ENCODE assay signal across 1 cellular context in the genomic region with DNA sequence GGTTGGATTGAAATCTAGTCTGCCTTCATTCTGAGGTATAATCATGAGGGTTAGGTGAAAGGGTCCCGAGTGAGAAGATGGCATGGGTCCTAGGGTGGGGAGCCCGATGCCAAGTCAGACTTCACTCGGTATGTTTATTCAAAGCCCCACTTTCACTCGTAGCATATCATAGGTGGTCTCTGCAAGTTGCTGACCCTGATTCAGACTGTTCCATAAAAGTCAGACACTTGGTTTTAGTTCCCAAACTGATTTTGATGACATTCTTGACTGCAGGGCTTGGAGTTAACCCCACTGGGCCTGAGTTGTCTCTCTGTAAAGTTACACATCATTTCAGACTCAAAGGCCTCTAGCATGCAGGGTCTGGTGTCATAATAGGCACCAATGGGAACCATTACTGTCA.
TF ChIP-seq lines count a peak whose summit lies in the region.

No MANE protein-coding gene starts in this region.

TF ChIP-seq in HepG2, 621 proteins besides CTCF, POLR2A, EP300 and RAD21:
- no peak for TF ChIP-seq NFRKB (IDR thresholded peaks at IDR 0.05)
- TF ChIP-seq, protein P1, sequence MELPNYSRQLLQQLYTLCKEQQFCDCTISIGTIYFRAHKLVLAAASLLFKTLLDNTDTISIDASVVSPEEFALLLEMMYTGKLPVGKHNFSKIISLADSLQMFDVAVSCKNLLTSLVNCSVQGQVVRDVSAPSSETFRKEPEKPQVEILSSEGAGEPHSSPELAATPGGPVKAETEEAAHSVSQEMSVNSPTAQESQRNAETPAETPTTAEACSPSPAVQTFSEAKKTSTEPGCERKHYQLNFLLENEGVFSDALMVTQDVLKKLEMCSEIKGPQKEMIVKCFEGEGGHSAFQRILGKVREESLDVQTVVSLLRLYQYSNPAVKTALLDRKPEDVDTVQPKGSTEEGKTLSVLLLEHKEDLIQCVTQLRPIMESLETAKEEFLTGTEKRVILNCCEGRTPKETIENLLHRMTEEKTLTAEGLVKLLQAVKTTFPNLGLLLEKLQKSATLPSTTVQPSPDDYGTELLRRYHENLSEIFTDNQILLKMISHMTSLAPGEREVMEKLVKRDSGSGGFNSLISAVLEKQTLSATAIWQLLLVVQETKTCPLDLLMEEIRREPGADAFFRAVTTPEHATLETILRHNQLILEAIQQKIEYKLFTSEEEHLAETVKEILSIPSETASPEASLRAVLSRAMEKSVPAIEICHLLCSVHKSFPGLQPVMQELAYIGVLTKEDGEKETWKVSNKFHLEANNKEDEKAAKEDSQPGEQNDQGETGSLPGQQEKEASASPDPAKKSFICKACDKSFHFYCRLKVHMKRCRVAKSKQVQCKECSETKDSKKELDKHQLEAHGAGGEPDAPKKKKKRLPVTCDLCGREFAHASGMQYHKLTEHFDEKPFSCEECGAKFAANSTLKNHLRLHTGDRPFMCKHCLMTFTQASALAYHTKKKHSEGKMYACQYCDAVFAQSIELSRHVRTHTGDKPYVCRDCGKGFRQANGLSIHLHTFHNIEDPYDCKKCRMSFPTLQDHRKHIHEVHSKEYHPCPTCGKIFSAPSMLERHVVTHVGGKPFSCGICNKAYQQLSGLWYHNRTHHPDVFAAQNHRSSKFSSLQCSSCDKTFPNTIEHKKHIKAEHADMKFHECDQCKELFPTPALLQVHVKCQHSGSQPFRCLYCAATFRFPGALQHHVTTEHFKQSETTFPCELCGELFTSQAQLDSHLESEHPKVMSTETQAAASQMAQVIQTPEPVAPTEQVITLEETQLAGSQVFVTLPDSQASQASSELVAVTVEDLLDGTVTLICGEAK (IDR thresholded peaks at IDR 0.05), result no peak
- TF ChIP-seq, protein P1 (CRISPR knock-in tag; IDR thresholded peaks at IDR 0.05), result no peak
- peak; percentile 87 for TF ChIP-seq RBM22 (optimal IDR thresholded peaks at IDR 0.05; ENCODE audit: low read length)
- no peak for TF ChIP-seq BRD4 (CRISPR knock-in tag; IDR thresholded peaks at IDR 0.05)
- no peak for TF ChIP-seq CREB1 (IDR thresholded peaks at IDR 0.05)
- TF ChIP-seq CREB1 (CRISPR knock-in tag; IDR thresholded peaks at IDR 0.05), result 0 out of 2 replicates have a peak, but pooled peaks have one; percentile 12
- no peak for TF ChIP-seq ASH2L (IDR thresholded peaks at IDR 0.05; ENCODE audit: insufficient read length, low read depth, low read length)
- no peak for TF ChIP-seq CHD2 (IDR thresholded peaks at IDR 0.05; ENCODE audit: low read depth, low read length)
- TF ChIP-seq ZNF550 (CRISPR knock-in tag; IDR thresholded peaks at IDR 0.05; ENCODE audit: borderline replicate concordance), result no peak
- TF ChIP-seq LCORL (IDR thresholded peaks at IDR 0.05), result no peak
- no peak for TF ChIP-seq LCORL (CRISPR knock-in tag; IDR thresholded peaks at IDR 0.05)
- TF ChIP-seq ZNF773 (CRISPR knock-in tag; IDR thresholded peaks at IDR 0.05; ENCODE audit: borderline replicate concordance), result no peak
- peak; percentile 9; the same call in 1 of the 2 replicates for TF ChIP-seq POLR2AphosphoS5 (IDR thresholded peaks at IDR 0.05; ENCODE audit: low read depth, low read length)
- no peak for TF ChIP-seq ZKSCAN8 (CRISPR knock-in tag; IDR thresholded peaks at IDR 0.05; ENCODE audit: borderline replicate concordance)
- no peak for TF ChIP-seq ZNF747 (CRISPR knock-in tag; IDR thresholded peaks at IDR 0.05; ENCODE audit: borderline replicate concordance)
- TF ChIP-seq TCF7 (IDR thresholded peaks at IDR 0.05; ENCODE audit: low read depth), result no peak
- no peak for TF ChIP-seq ZNF326 (CRISPR knock-in tag; IDR thresholded peaks at IDR 0.05; ENCODE audit: borderline replicate concordance)
- TF ChIP-seq ZNF30 (CRISPR knock-in tag; IDR thresholded peaks at IDR 0.05), result no peak
